1 cellular context compared by ENCODE assay signal in genomic region chr1:22121421-22121911, GRCh38.
TF ChIP-seq lines count a peak whose summit lies in the region.

No MANE protein-coding gene starts in this region.

TF ChIP-seq in K562, 482 proteins besides CTCF, POLR2A, EP300 and RAD21 (continued from another document):
- TF ChIP-seq CXXC5 (CRISPR knock-in tag; IDR thresholded peaks at IDR 0.05) (peak; percentile 81), SETDB1 (IDR thresholded peaks at IDR 0.05; ENCODE audit: low read length) (peak; percentile 18), BHLHE40 (IDR thresholded peaks at IDR 0.05; ENCODE audit: low read length) (peak; percentile 98), TCF3 (CRISPR knock-in tag; IDR thresholded peaks at IDR 0.05) (no peak), CSDE1 (IDR thresholded peaks at IDR 0.05) (no peak), HDAC1 (IDR thresholded peaks at IDR 0.05) (peak in 1 of 2 experiments; percentile 64; a peak in 2 of 4 replicates), ZNF232 (CRISPR knock-in tag; IDR thresholded peaks at IDR 0.05) (no peak), FOXK2 (conservative IDR thresholded peaks at IDR 0.05 in 1 of 2, IDR thresholded peaks at IDR 0.05 in 1 of 2; ENCODE audit: low read depth in 2 of 2) (peak in 1 of 2 experiments; percentile 51; a peak in 1 of 4 replicates), NCOA2 (IDR thresholded peaks at IDR 0.05; ENCODE audit: partially characterized antibody in 2 of 2) (no peak), NCOR1 (IDR thresholded peaks at IDR 0.05) (no peak), JUND (IDR thresholded peaks at IDR 0.05; ENCODE audit: borderline replicate concordance, low read depth, low read length) (peak; percentile 73; the same call in 1 of the 2 replicates), JUND (tag; IDR thresholded peaks at IDR 0.05; ENCODE audit: borderline replicate concordance, low read depth, low read length) (peak; percentile 71; the same call in 1 of the 3 replicates), LEF1 (IDR thresholded peaks at IDR 0.05) (peak; percentile 48; the same call in 1 of the 2 replicates), MAFK (IDR thresholded peaks at IDR 0.05; ENCODE audit: low read length) (peak; percentile 8; the same call in 1 of the 2 replicates), HMGN3 (IDR thresholded peaks at IDR 0.05; ENCODE audit: borderline replicate concordance, extremely low read depth, insufficient read length, low read depth, low read length) (peak; percentile 53), MNT (conservative IDR thresholded peaks at IDR 0.05) (peak in 1 of 2 experiments; percentile 81; a peak in 2 of 4 replicates), MLLT1 (IDR thresholded peaks at IDR 0.05) (no peak), ETS2 (tag; IDR thresholded peaks at IDR 0.05; ENCODE audit: borderline replicate concordance, poor library complexity, severe bottlenecking) (no peak), CTBP1 (IDR thresholded peaks at IDR 0.05; ENCODE audit: borderline replicate concordance) (peak; percentile 93; the same call in 1 of the 2 replicates), HES1 (IDR thresholded peaks at IDR 0.05; ENCODE audit: low read depth) (peak; percentile 89), NRF1 (conservative IDR thresholded peaks at IDR 0.05 in 1 of 2, IDR thresholded peaks at IDR 0.05 in 1 of 2) (peak; percentile 64 to 73), POLR2G (IDR thresholded peaks at IDR 0.05; ENCODE audit: low read depth, low read length) (peak; percentile 68), VEZF1 (CRISPR knock-in tag; IDR thresholded peaks at IDR 0.05) (peak; percentile 77), CBX3 (IDR thresholded peaks at IDR 0.05; ENCODE audit: borderline replicate concordance in 1 of 2, low read length in 2 of 2) (peak in 1 of 2 experiments; percentile 59; a peak in 1 of 3 replicates), CCNT2 (IDR thresholded peaks at IDR 0.05; ENCODE audit: borderline replicate concordance, extremely low read depth, insufficient read length, low read depth, low read length) (peak; percentile 36), ZBTB7A (IDR thresholded peaks at IDR 0.05; ENCODE audit: borderline replicate concordance, control insufficient read depth, low read depth, low read length) (peak; percentile 29; the same call in 1 of the 2 replicates), MTA1 (IDR thresholded peaks at IDR 0.05; ENCODE audit: borderline replicate concordance) (0 out of 2 replicates have a peak, but pooled peaks have one; percentile 15), ATF7 (IDR thresholded peaks at IDR 0.05) (peak; percentile 83), SP1 (CRISPR knock-in tag; IDR thresholded peaks at IDR 0.05) (peak; percentile 57; the same call in 1 of the 2 replicates), SRF (CRISPR knock-in tag; IDR thresholded peaks at IDR 0.05) (peak in 1 of 2 experiments; percentile 81; a peak in 1 of 4 replicates), ZNF253 (CRISPR knock-in tag; conservative IDR thresholded peaks at IDR 0.05) (no peak), ZNF184 (CRISPR knock-in tag; IDR thresholded peaks at IDR 0.05) (no peak), ZBTB2 (IDR thresholded peaks at IDR 0.05) (peak; percentile 57; the same call in 1 of the 2 replicates), EZH2 (IDR thresholded peaks at IDR 0.05; ENCODE audit: borderline replicate concordance, low read depth, low read length) (no peak), ZNF507 (tag; conservative IDR thresholded peaks at IDR 0.05) (no peak), RAD51 (IDR thresholded peaks at IDR 0.05; ENCODE audit: borderline replicate concordance, low read depth) (peak; percentile 38; the same call in 1 of the 2 replicates), CHD2 (IDR thresholded peaks at IDR 0.05; ENCODE audit: low read depth, low read length) (peak; percentile 47; the same call in 1 of the 2 replicates), USF1 (CRISPR knock-in tag; IDR thresholded peaks at IDR 0.05) (peak; percentile 76), KLF13 (tag; IDR thresholded peaks at IDR 0.05; ENCODE audit: borderline replicate concordance, low read depth) (0 out of 2 replicates have a peak, but pooled peaks have one; percentile 10), CREM (IDR thresholded peaks at IDR 0.05; ENCODE audit: low read depth) (peak; percentile 48; the same call in 1 of the 2 replicates), ZBTB9 (CRISPR knock-in tag; IDR thresholded peaks at IDR 0.05) (no peak), ETS1 (conservative IDR thresholded peaks at IDR 0.05; ENCODE audit: control insufficient read depth, low read depth, low read length) (no peak), MYC (IDR thresholded peaks at IDR 0.05; ENCODE audit: low read depth, low read length) (peak; percentile 81), MYC (CRISPR knock-in tag; IDR thresholded peaks at IDR 0.05; ENCODE audit: borderline replicate concordance, low read depth) (no peak), TEAD2 (tag; IDR thresholded peaks at IDR 0.05) (no peak), MAX (CRISPR knock-in tag; IDR thresholded peaks at IDR 0.05) (peak; percentile 83), RBBP5 (IDR thresholded peaks at IDR 0.05; ENCODE audit: borderline replicate concordance, insufficient read depth, low read length, poor library complexity, severe bottlenecking) (peak; percentile 42), JUN (IDR thresholded peaks at IDR 0.05; ENCODE audit: borderline replicate concordance, low read depth, low read length) (peak; percentile 41; the same call in 1 of the 2 replicates), JUN (CRISPR knock-in tag; IDR thresholded peaks at IDR 0.05; ENCODE audit: borderline replicate concordance) (no peak; the same call in 1 of the 2 replicates), STAT5B (CRISPR knock-in tag; IDR thresholded peaks at IDR 0.05) (no peak)
